In genomic region chr17:17963694-17964436, GRCh38 we compare ENCODE assay signal across 28 cellular contexts. TPM values are rescaled to one million over a fixed set of nuclear protein-coding genes. Genes with fewer than 3 reads are reported as not detected.
DNase-seq lines count a peak whose midpoint lies in the region; ATAC-seq and TF ChIP-seq lines count a peak whose summit lies in the region.
"Had no signal": no experiment of that assay in that cellular context is flagged by ENCODE, and none has a peak within 500 bp of the region (broad histone marks: within the 10 kb centered on the region; RNA-seq: fewer than 3 reads in every experiment).

No MANE protein-coding gene starts in this region.

- H3K27ac ChIP-seq in PC-9 (no peak overlapping the region), WERI-Rb-1 (no peak overlapping the region)

- peaks cover 70% of the 10 kb centered on the region for H3K4me1 Mint-ChIP-seq in activated naive CD8-positive, alpha-beta T cell (ENCODE audit: low read depth)
- peaks cover 62% of the 10 kb centered on the region for H3K4me1 Mint-ChIP-seq in activated naive CD8-positive, alpha-beta T cell treated with anti-CD3 and anti-CD28 coated beads for 36 hours
- peaks cover 45% of the 10 kb centered on the region for H3K4me1 Mint-ChIP-seq in type B pancreatic cell (ENCODE audit: unreplicated experiment)

- peaks cover 4% of the 10 kb centered on the region; the same call in 1 of the 2 replicates for H4K20me1 ChIP-seq in PC-9 (ENCODE audit: insufficient read depth)

- no peaks in the 10 kb centered on the region for H3K27me3 ChIP-seq in PC-9 (ENCODE audit: insufficient read depth, low read depth)
- no peaks in the 10 kb centered on the region for H3K27me3 ChIP-seq in WERI-Rb-1 (ENCODE audit: insufficient read depth, low read depth, severe bottlenecking)

- ATAC-seq in GM19035 (IDR thresholded peaks at IDR 0.05; ENCODE audit: unreplicated experiment) (no peak), HG02938 (IDR thresholded peaks at IDR 0.05; ENCODE audit: unreplicated experiment) (no peak)
- ATAC-seq: activated T-cell treated with anti-CD3 and anti-CD28 coated beads, Interleukin-2, amount 50 U/mL, for 4 hours; GM12878; mucosa of descending colon; stimulated activated memory B cell treated with anti-CD40 and anti-IgM and Interleukin-4, amounts not matched to agents 10 μg/mL and 1 μg/mL and 100 μg/mL, for 72 hours had no signal

- peaks cover 28% of the 10 kb centered on the region for H3F3A ChIP-seq in PC-9 (ENCODE audit: insufficient read depth, low read depth)

- H3K9me2 ChIP-seq in PC-9 (ENCODE audit: insufficient read depth) = no peaks in the 10 kb centered on the region

- H3K4me2 ChIP-seq in PC-9 = peak overlapping the region; percentile 19; the same call in 1 of the 2 replicates

- H3K4me1 ChIP-seq in PC-9 (replicated peaks; ENCODE audit: insufficient read depth) = peaks cover 31% of the 10 kb centered on the region

- H3K9me3 ChIP-seq in PC-9 (ENCODE audit: insufficient read depth, low read depth) (no peaks in the 10 kb centered on the region), WERI-Rb-1 (ENCODE audit: severe bottlenecking) (no peaks in the 10 kb centered on the region)
- H3K9me3 ChIP-seq: mucosa of descending colon had no signal

- no peak overlapping the region for H2AFZ ChIP-seq in PC-9

- H3K36me3 Mint-ChIP-seq in activated naive CD8-positive, alpha-beta T cell = peaks cover 4% of the 10 kb centered on the region
- peaks cover 3% of the 10 kb centered on the region for H3K36me3 Mint-ChIP-seq in activated naive CD8-positive, alpha-beta T cell treated with anti-CD3 and anti-CD28 coated beads for 36 hours
- peaks cover 8% of the 10 kb centered on the region for H3K36me3 Mint-ChIP-seq in type B pancreatic cell

- H3K36me3 ChIP-seq in PC-9 (ENCODE audit: low read depth) = no peaks in the 10 kb centered on the region
- H3K36me3 ChIP-seq in WERI-Rb-1 = no peaks in the 10 kb centered on the region

- H3K9me3 Mint-ChIP-seq in activated naive CD8-positive, alpha-beta T cell (ENCODE audit: low read depth) = no peaks in the 10 kb centered on the region
- peaks cover 1% of the 10 kb centered on the region for H3K9me3 Mint-ChIP-seq in activated naive CD8-positive, alpha-beta T cell treated with anti-CD3 and anti-CD28 coated beads for 36 hours
- no peaks in the 10 kb centered on the region for H3K9me3 Mint-ChIP-seq in type B pancreatic cell
- H3K9me3 Mint-ChIP-seq: activated T-cell treated with anti-CD3 and anti-CD28 coated beads, Interleukin-2, amount 50 U/mL, for 4 hours; nephron; stimulated activated memory B cell treated with anti-CD40 and anti-IgM and Interleukin-4, amounts not matched to agents 10 μg/mL and 1 μg/mL and 100 μg/mL, for 72 hours had no signal

- no peak for DNase-seq in activated naive CD8-positive, alpha-beta T cell treated with anti-CD3 and anti-CD28 coated beads for 36 hours
- peak in 1 of 2 experiments; percentile 52 for DNase-seq in PC-9
- DNase-seq in fibroblast of villous mesenchyme (ENCODE audit: low read depth) = peak; percentile 25
- DNase-seq in type B pancreatic cell (ENCODE audit: extremely low spot score, unreplicated experiment) = no peak
- no peak for DNase-seq in WERI-Rb-1
- DNase-seq: activated CD4-positive, alpha-beta T cell treated with anti-CD3 and anti-CD28 coated beads, Interleukin-2, amount 50 U/mL, for 1 hour; activated CD4-positive, CD25-positive, alpha-beta regulatory T cell; activated naive CD4-positive, alpha-beta T cell; activated T-cell treated with anti-CD3 and anti-CD28 coated beads, Interleukin-2, amount 50 U/mL, for 4 hours; cerebellar nuclear complex; DMS153; Karpas-422; mucosa of descending colon; MV-4-11; NCI-H1436 treated with DMSO at 0.1 percent for 48 hours; NCI-H2081 treated with DMSO at 0.1 percent for 48 hours; NCI-H446; NCI-H82; T-helper 1 cell had no signal

- H3K4me3 ChIP-seq in PC-9 = no peak overlapping the region
- no peak overlapping the region for H3K4me3 ChIP-seq in fibroblast of villous mesenchyme (ENCODE audit: low read depth, low read length)
- no peak overlapping the region for H3K4me3 ChIP-seq in WERI-Rb-1 (ENCODE audit: low read depth, low read length)
- H3K4me3 ChIP-seq: GM12878, lung, mucosa of descending colon had no signal

- intact Hi-C loops in PC-9 (cut with micrococcal nuclease; ENCODE audit: unreplicated experiment) = no loop called here

- no peak overlapping the region for H3K4me3 Mint-ChIP-seq in activated naive CD8-positive, alpha-beta T cell
- no peak overlapping the region for H3K4me3 Mint-ChIP-seq in activated naive CD8-positive, alpha-beta T cell treated with anti-CD3 and anti-CD28 coated beads for 36 hours
- peak overlapping the region; percentile 21 for H3K4me3 Mint-ChIP-seq in type B pancreatic cell
- H3K4me3 Mint-ChIP-seq: activated T-cell treated with anti-CD3 and anti-CD28 coated beads, Interleukin-2, amount 50 U/mL, for 4 hours; nephron; stimulated activated memory B cell treated with anti-CD40 and anti-IgM and Interleukin-4, amounts not matched to agents 10 μg/mL and 1 μg/mL and 100 μg/mL, for 72 hours had no signal

- CTCF ChIA-PET in PC-9 (lab: Charles Lee) = no interaction called here

- POLR2A ChIA-PET in PC-9 (lab: Charles Lee; ENCODE audit: unreplicated experiment) = interaction anchor here (0.7 kb wide), 1 partner anchor 9 kb away, joined by 4 read pairs; the partner anchor contains the start of gene DRC3

- BruUV-seq in PC-9 (replicated peaks; lab: Mats Ljungman, UMichigan) = no TSS peak

- peaks cover 73% of the 10 kb centered on the region for H3K79me2 ChIP-seq in PC-9 (ENCODE audit: low read depth)

- no peaks in the 10 kb centered on the region for H3K27me3 Mint-ChIP-seq in activated naive CD8-positive, alpha-beta T cell
- no peaks in the 10 kb centered on the region for H3K27me3 Mint-ChIP-seq in activated naive CD8-positive, alpha-beta T cell treated with anti-CD3 and anti-CD28 coated beads for 36 hours
- no peaks in the 10 kb centered on the region for H3K27me3 Mint-ChIP-seq in type B pancreatic cell
- H3K27me3 Mint-ChIP-seq: brain; stimulated activated memory B cell treated with anti-CD40 and anti-IgM and Interleukin-4, amounts not matched to agents 10 μg/mL and 1 μg/mL and 100 μg/mL, for 72 hours had no signal

- TF ChIP-seq CTCF in PC-9 (conservative IDR thresholded peaks at IDR 0.05) (no peak), fibroblast of villous mesenchyme (IDR thresholded peaks at IDR 0.05; ENCODE audit: insufficient read depth, low read depth, low read length) (no peak), type B pancreatic cell (conservative IDR thresholded peaks at IDR 0.05) (no peak), WERI-Rb-1 (IDR thresholded peaks at IDR 0.05; ENCODE audit: low read depth, low read length) (no peak)

- peak overlapping the region; percentile 51 for H3K27ac Mint-ChIP-seq in activated naive CD8-positive, alpha-beta T cell
- no peak overlapping the region for H3K27ac Mint-ChIP-seq in activated naive CD8-positive, alpha-beta T cell treated with anti-CD3 and anti-CD28 coated beads for 36 hours
- peak overlapping the region; percentile 75 for H3K27ac Mint-ChIP-seq in type B pancreatic cell
- H3K27ac Mint-ChIP-seq: nephron; stimulated activated memory B cell treated with anti-CD40 and anti-IgM and Interleukin-4, amounts not matched to agents 10 μg/mL and 1 μg/mL and 100 μg/mL, for 72 hours had no signal

RNA-seq across cellular contexts. Expression of gene TOM1L2, which starts 8.3 kb away (rescaled TPM):
- total RNA-seq in activated naive CD8-positive, alpha-beta T cell treated with anti-CD3 and anti-CD28 coated beads for 36 hours = 1 to 10 TPM; 8.5 to 9.0 TPM
- total RNA-seq in PC-9 (2021) (68.5 and 71.8 TPM in 2 replicates), fibroblast of villous mesenchyme (29.0 and 34.1 TPM in 2 replicates), type B pancreatic cell (ENCODE audit: low replicate concordance) (62.5 and 107 TPM in 2 replicates)

RNA-seq across cellular contexts. Expression of gene DRC3, which starts 8.8 kb away (rescaled TPM):
- under 1 TPM; 0.18 to 0.52 TPM for total RNA-seq in activated naive CD8-positive, alpha-beta T cell treated with anti-CD3 and anti-CD28 coated beads for 36 hours
- total RNA-seq in PC-9 (2021) = 7.2 and 15.2 TPM in 2 replicates
- under 0.01 and 0.97 TPM in 2 replicates for total RNA-seq in fibroblast of villous mesenchyme
- 3.4 and 8.9 TPM in 2 replicates for total RNA-seq in type B pancreatic cell (ENCODE audit: low replicate concordance)
- total RNA-seq: H4 had no signal
